Comparison of ENCODE assay signal across 8 cellular contexts in genomic region chr15:77187751-77188464, GRCh38.
DNase-seq lines count a peak whose midpoint lies in the region; ATAC-seq and TF ChIP-seq lines count a peak whose summit lies in the region.

No MANE protein-coding gene starts in this region.

- no peaks in the 10 kb centered on the region for H3K36me3 ChIP-seq in skeletal muscle tissue (ENCODE audit: control insufficient read depth in 3 of 3, insufficient read depth in 3 of 3, low read length in 3 of 3)

- H3K4me3 Mint-ChIP-seq in glutamatergic neuron (ENCODE audit: unreplicated experiment) = peak overlapping the region; percentile 10

- no peaks in the 10 kb centered on the region for H3K36me3 Mint-ChIP-seq in glutamatergic neuron (ENCODE audit: unreplicated experiment)

- ATAC-seq in HG02840 (IDR thresholded peaks at IDR 0.05; ENCODE audit: low FRiP score, unreplicated experiment) (peak; percentile 53), GM21737 (IDR thresholded peaks at IDR 0.05; ENCODE audit: unreplicated experiment) (no peak), HG03520 (IDR thresholded peaks at IDR 0.05; ENCODE audit: unreplicated experiment) (no peak)

- H3K27me3 Mint-ChIP-seq in glutamatergic neuron (ENCODE audit: unreplicated experiment) = no peaks in the 10 kb centered on the region

- peaks cover 3% of the 10 kb centered on the region for H3K4me1 Mint-ChIP-seq in glutamatergic neuron (ENCODE audit: low read depth, unreplicated experiment)

- no peaks in the 10 kb centered on the region for H3K27me3 ChIP-seq in skeletal muscle tissue (ENCODE audit: control insufficient read depth in 3 of 3, insufficient read depth in 3 of 3, low read length in 3 of 3)

- H3K27ac ChIP-seq in skeletal muscle tissue (ENCODE audit: low read depth, low read length) = peak overlapping the region; percentile 57

- no peak overlapping the region for H3K27ac Mint-ChIP-seq in glutamatergic neuron (ENCODE audit: unreplicated experiment)

- TF ChIP-seq CTCF in glutamatergic neuron (IDR thresholded peaks at IDR 0.05; ENCODE audit: partially characterized antibody, unreplicated experiment) = no peak

- no peaks in the 10 kb centered on the region for H3K9me3 Mint-ChIP-seq in glutamatergic neuron (ENCODE audit: unreplicated experiment)

- H3K4me3 ChIP-seq in skeletal muscle tissue (ENCODE audit: low read length in 3 of 3) = no peak overlapping the region

- peak; percentile 40 for DNase-seq in Daoy (ENCODE audit: low read depth)
- peak; percentile 49 for DNase-seq in UCSD-AML1 (lab: John Stamatoyannopoulos, UW; ENCODE audit: unreplicated experiment)
- DNase-seq in glutamatergic neuron = no peak
- no peak for DNase-seq in DMS53 treated with DMSO at 0.1 percent for 48 hours (lab: John Stamatoyannopoulos, UW; ENCODE audit: unreplicated experiment)

- H3K4me1 ChIP-seq in skeletal muscle tissue (ENCODE audit: control insufficient read depth in 3 of 3, insufficient read depth in 3 of 3, low read length in 3 of 3) = peaks cover 6 to 10% (median 6%) of the 10 kb centered on the region in 3 donors

- no peaks in the 10 kb centered on the region for H3K9me3 ChIP-seq in skeletal muscle tissue (ENCODE audit: control insufficient read depth in 3 of 3, low read length in 3 of 3)

- peak overlapping the region in 1 of 3 donors; percentile 0 for H3K9ac ChIP-seq in skeletal muscle tissue (ENCODE audit: low read depth in 1 of 3, low read length in 3 of 3)

Comparison
In these comparisons a context has a peak if more than half of its experiments do, and no peak if none do; other contexts are left out.
1. DNase-seq: peak in Daoy (single experiment) and UCSD-AML1 (single experiment); none in glutamatergic neuron (single experiment) and DMS53 treated with DMSO at 0.1 percent for 48 hours (single experiment).